ENCODE assay signal across 1 cellular context in the genomic region with DNA sequence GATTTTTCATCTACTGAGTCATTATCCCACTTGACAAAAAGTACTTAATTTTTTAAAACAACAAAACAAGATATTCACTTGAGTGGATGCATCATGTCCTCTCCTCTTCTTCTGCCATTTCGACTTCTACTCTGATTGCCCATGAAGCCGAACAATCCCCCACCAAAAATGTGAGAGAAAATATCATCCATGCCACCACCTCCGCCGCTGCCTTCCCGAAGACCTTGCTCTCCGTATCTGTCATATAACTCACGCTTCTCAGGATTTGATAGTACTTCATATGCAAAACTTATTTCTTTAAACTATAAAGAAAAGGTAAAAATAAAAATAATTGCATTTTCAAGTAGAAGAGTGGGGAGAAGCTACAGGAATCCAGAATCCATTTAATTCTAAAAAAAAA.
TF ChIP-seq lines count a peak whose summit lies in the region.

No MANE protein-coding gene starts in this region.

TF ChIP-seq in SK-N-SH treated with all-trans-retinoic acid at 6 μM for 48 hours, 23 proteins besides CTCF, POLR2A, EP300 and RAD21 (continued from another document):
- no peak for TF ChIP-seq CSDC2 (CRISPR knock-in tag; IDR thresholded peaks at IDR 0.05)
- TF ChIP-seq, protein P1, sequence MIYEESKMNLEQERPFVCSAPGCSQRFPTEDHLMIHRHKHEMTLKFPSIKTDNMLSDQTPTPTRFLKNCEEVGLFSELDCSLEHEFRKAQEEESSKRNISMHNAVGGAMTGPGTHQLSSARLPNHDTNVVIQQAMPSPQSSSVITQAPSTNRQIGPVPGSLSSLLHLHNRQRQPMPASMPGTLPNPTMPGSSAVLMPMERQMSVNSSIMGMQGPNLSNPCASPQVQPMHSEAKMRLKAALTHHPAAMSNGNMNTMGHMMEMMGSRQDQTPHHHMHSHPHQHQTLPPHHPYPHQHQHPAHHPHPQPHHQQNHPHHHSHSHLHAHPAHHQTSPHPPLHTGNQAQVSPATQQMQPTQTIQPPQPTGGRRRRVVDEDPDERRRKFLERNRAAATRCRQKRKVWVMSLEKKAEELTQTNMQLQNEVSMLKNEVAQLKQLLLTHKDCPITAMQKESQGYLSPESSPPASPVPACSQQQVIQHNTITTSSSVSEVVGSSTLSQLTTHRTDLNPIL (CRISPR knock-in tag; IDR thresholded peaks at IDR 0.05; ENCODE audit: low read depth): no peak
- TF ChIP-seq, protein P2, sequence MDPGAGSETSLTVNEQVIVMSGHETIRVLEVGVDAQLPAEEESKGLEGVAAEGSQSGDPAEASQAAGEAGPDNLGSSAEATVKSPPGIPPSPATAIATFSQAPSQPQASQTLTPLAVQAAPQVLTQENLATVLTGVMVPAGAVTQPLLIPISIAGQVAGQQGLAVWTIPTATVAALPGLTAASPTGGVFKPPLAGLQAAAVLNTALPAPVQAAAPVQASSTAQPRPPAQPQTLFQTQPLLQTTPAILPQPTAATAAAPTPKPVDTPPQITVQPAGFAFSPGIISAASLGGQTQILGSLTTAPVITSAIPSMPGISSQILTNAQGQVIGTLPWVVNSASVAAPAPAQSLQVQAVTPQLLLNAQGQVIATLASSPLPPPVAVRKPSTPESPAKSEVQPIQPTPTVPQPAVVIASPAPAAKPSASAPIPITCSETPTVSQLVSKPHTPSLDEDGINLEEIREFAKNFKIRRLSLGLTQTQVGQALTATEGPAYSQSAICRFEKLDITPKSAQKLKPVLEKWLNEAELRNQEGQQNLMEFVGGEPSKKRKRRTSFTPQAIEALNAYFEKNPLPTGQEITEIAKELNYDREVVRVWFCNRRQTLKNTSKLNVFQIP (CRISPR knock-in tag; IDR thresholded peaks at IDR 0.05; ENCODE audit: borderline replicate concordance, low read depth): no peak
- TF ChIP-seq GLIS3 (CRISPR knock-in tag; IDR thresholded peaks at IDR 0.05): no peak
- no peak for TF ChIP-seq ZFP3 (CRISPR knock-in tag; IDR thresholded peaks at IDR 0.05)
- no peak for TF ChIP-seq ZNF8 (CRISPR knock-in tag; IDR thresholded peaks at IDR 0.05)
- no peak for TF ChIP-seq ZC3H10 (CRISPR knock-in tag; IDR thresholded peaks at IDR 0.05)
- no peak for TF ChIP-seq ZNF565 (CRISPR knock-in tag; conservative IDR thresholded peaks at IDR 0.05; ENCODE audit: low read depth)
- TF ChIP-seq ZNF70 (CRISPR knock-in tag; IDR thresholded peaks at IDR 0.05): no peak
- TF ChIP-seq PPARA (CRISPR knock-in tag; IDR thresholded peaks at IDR 0.05; ENCODE audit: borderline replicate concordance): no peak
